Comparison of ENCODE assay signal across 11 cellular contexts in genomic region chr3:101853465-101853864, GRCh38. TPM values are rescaled to one million over a fixed set of nuclear protein-coding genes. Genes with fewer than 3 reads are reported as not detected.
DNase-seq lines count a peak whose midpoint lies in the region; ATAC-seq and TF ChIP-seq lines count a peak whose summit lies in the region.
"Had no signal": no experiment of that assay in that cellular context is flagged by ENCODE, and none has a peak within 500 bp of the region (broad histone marks: within the 10 kb centered on the region; RNA-seq: fewer than 3 reads in every experiment).

No MANE protein-coding gene starts in this region.

- ATAC-seq in GM21786 (IDR thresholded peaks at IDR 0.05; ENCODE audit: unreplicated experiment): no peak
- ATAC-seq: right cardiac atrium had no signal

- H3K36me3 ChIP-seq in esophagus muscularis mucosa: peaks cover 62 to 70% (median 66%) of the 10 kb centered on the region in 4 donors
- peaks cover 86% of the 10 kb centered on the region for H3K36me3 ChIP-seq in skeletal muscle satellite cell (ENCODE audit: insufficient read depth, low read length)

- peak overlapping the region; percentile 13 to 99 (median 70) for H3K27ac ChIP-seq in esophagus muscularis mucosa (replicated peaks in 1 of 4)

- H3K9me3 ChIP-seq in esophagus muscularis mucosa (no peaks in the 10 kb centered on the region), skeletal muscle satellite cell (replicated peaks; ENCODE audit: low read length) (no peaks in the 10 kb centered on the region)

- H3K27me3 ChIP-seq in esophagus muscularis mucosa: no peaks in the 10 kb centered on the region
- H3K27me3 ChIP-seq in skeletal muscle satellite cell (ENCODE audit: control insufficient read depth, insufficient read depth, low read length): no peaks in the 10 kb centered on the region

- DNase-seq in DMS53 (lab: John Stamatoyannopoulos, UW): peak; percentile 72
- no peak for DNase-seq in DMS53 treated with DMSO at 0.1 percent for 48 hours (lab: John Stamatoyannopoulos, UW; ENCODE audit: unreplicated experiment)
- DNase-seq in RKO (ENCODE audit: low spot score): peak; percentile 31
- DNase-seq in esophagus muscularis mucosa (ENCODE audit: extremely low spot score): no peak
- no peak for DNase-seq in HEK293T (ENCODE audit: extremely low spot score)
- DNase-seq in SIG-M5 (lab: John Stamatoyannopoulos, UW): no peak
- DNase-seq: DMS79 treated with DMSO at 0.1 percent for 48 hours, glutamatergic neuron had no signal

- H3K4me1 ChIP-seq in esophagus muscularis mucosa (peaks cover 2 to 73% (median 57%) of the 10 kb centered on the region in 4 donors), skeletal muscle satellite cell (ENCODE audit: control insufficient read depth, insufficient read depth, low read length) (peaks cover 55% of the 10 kb centered on the region)

- no peak for TF ChIP-seq CTCF in esophagus muscularis mucosa (IDR thresholded peaks at IDR 0.05)

- H3K4me2 ChIP-seq in skeletal muscle satellite cell (ENCODE audit: low read length): peak overlapping the region; percentile 86

- H3K4me3 ChIP-seq in esophagus muscularis mucosa (peak overlapping the region; percentile 89 to 96 (median 94)), skeletal muscle satellite cell (ENCODE audit: low read length) (peak overlapping the region; percentile 82)

- CTCF ChIA-PET in HEK293T (lab: Yijun Ruan, JAX): no interaction called here

- 97% methylated on average over 4 of the region's 4 CpGs for WGBS in esophagus muscularis mucosa

- no peak for TF ChIP-seq POLR2A in esophagus muscularis mucosa (IDR thresholded peaks at IDR 0.05; ENCODE audit: low read depth)

- peak overlapping the region; percentile 99 for H3K9ac ChIP-seq in skeletal muscle satellite cell (ENCODE audit: low read depth, low read length)

- POLR2A ChIA-PET in HEK293T (lab: Yijun Ruan, JAX): no interaction called here

- TF ChIP-seq EP300 in esophagus muscularis mucosa (IDR thresholded peaks at IDR 0.05): no peak

- intact Hi-C loops in esophagus muscularis mucosa (cut with DNase I): no loop called here

TF ChIP-seq in HEK293T, 16 proteins besides CTCF, POLR2A, EP300 and RAD21:
- TF ChIP-seq LEF1 (IDR thresholded peaks at IDR 0.05; ENCODE audit: borderline replicate concordance): no peak

RNA-seq across cellular contexts. Expression of gene NFKBIZ, which starts 4.2 kb away (rescaled TPM):
- total RNA-seq in esophagus muscularis mucosa: 100 to 1,000 TPM in 1 of 4 donors, 10 to 100 TPM in 3; 49.8 to 103 (median 95.4) TPM
- 19.8 and 38.0 TPM in 2 replicates for total RNA-seq in skeletal muscle satellite cell (2012; rRNA removed)

Comparison
In these comparisons a context has a peak if more than half of its experiments do, and no peak if none do; other contexts are left out.
1. DNase-seq: peak in DMS53 (single experiment) and RKO (single experiment); none in DMS53 treated with DMSO at 0.1 percent for 48 hours (single experiment), esophagus muscularis mucosa (single experiment), HEK293T (single experiment) and SIG-M5 (single experiment).